In genomic region chr20:11716239-11716944, GRCh38 we compare ENCODE assay signal across 8 cellular contexts.
DNase-seq lines count a peak whose midpoint lies in the region; ATAC-seq and TF ChIP-seq lines count a peak whose summit lies in the region.

No MANE protein-coding gene starts in this region.

- ATAC-seq in left lobe of liver: no peak
- ATAC-seq in HG02885 (IDR thresholded peaks at IDR 0.05; ENCODE audit: poor library complexity, unreplicated experiment): no peak

- DNase-seq in Ammon's horn (ENCODE audit: low spot score) (peak; percentile 17), HT1080 (ENCODE audit: low read depth) (peak; percentile 82), SW480 (ENCODE audit: low spot score) (peak; percentile 49), iPS DF 6.9 (ENCODE audit: low read depth, low spot score) (peak; percentile 52), left lobe of liver (ENCODE audit: low spot score) (no peak), esophagus muscularis mucosa (ENCODE audit: extremely low spot score) (no peak)
- no peak for DNase-seq in CD8-positive, alpha-beta memory T cell

- intact Hi-C loops in esophagus muscularis mucosa (cut with DNase I): no loop called here

- no peaks in the 10 kb centered on the region for H3K4me1 Mint-ChIP-seq in CD8-positive, alpha-beta memory T cell

- H3K27ac Mint-ChIP-seq in CD8-positive, alpha-beta memory T cell: no peak overlapping the region

- H3K36me3 Mint-ChIP-seq in CD8-positive, alpha-beta memory T cell: no peaks in the 10 kb centered on the region

- H3K9me3 ChIP-seq in iPS DF 6.9 (ENCODE audit: control insufficient read depth, insufficient read depth, low read length) (no peaks in the 10 kb centered on the region), esophagus muscularis mucosa (no peaks in the 10 kb centered on the region)
- no peaks in the 10 kb centered on the region for H3K9me3 ChIP-seq in CD8-positive, alpha-beta memory T cell (ENCODE audit: low read length)

- CTCF ChIA-PET in CD8-positive, alpha-beta memory T cell (lab: Charles Lee): no interaction called here

- H3K27me3 Mint-ChIP-seq in CD8-positive, alpha-beta memory T cell: no peaks in the 10 kb centered on the region

- POLR2A ChIA-PET in CD8-positive, alpha-beta memory T cell (lab: Charles Lee): no interaction called here

- peak in 1 of 3 experiments; percentile 15 for TF ChIP-seq CTCF in esophagus muscularis mucosa (IDR thresholded peaks at IDR 0.05)

- H3K9me3 Mint-ChIP-seq in CD8-positive, alpha-beta memory T cell: peaks cover 7 to 11% (median 11%) of the 10 kb centered on the region in 5 donors

- WGBS in iPS DF 6.9 (ENCODE audit: insufficient coverage, insufficient read length): no CpG with 5 or more reads among the region's 4 CpGs
- 58% methylated on average over 4 of the region's 4 CpGs for WGBS in esophagus muscularis mucosa

- H3K27me3 ChIP-seq in iPS DF 6.9 (ENCODE audit: control insufficient read depth, insufficient read depth, low read length) (no peaks in the 10 kb centered on the region), esophagus muscularis mucosa (no peaks in the 10 kb centered on the region)
- H3K27me3 ChIP-seq in CD8-positive, alpha-beta memory T cell (ENCODE audit: insufficient read depth, low read length, poor library complexity, severe bottlenecking): no peaks in the 10 kb centered on the region

- no peak for TF ChIP-seq POLR2A in esophagus muscularis mucosa (IDR thresholded peaks at IDR 0.05; ENCODE audit: low read depth)

- no peak overlapping the region for H3K4me3 Mint-ChIP-seq in CD8-positive, alpha-beta memory T cell

- H3K4me3 ChIP-seq in iPS DF 6.9 (ENCODE audit: low read length): no peak overlapping the region
- no peak overlapping the region for H3K4me3 ChIP-seq in esophagus muscularis mucosa
- H3K4me3 ChIP-seq in CD8-positive, alpha-beta memory T cell (ENCODE audit: low read length): no peak overlapping the region

- TF ChIP-seq EP300 in esophagus muscularis mucosa (IDR thresholded peaks at IDR 0.05): no peak

- no peaks in the 10 kb centered on the region; the same call in 1 of the 2 replicates for H3K4me1 ChIP-seq in iPS DF 6.9 (ENCODE audit: control insufficient read depth, insufficient read depth, low read length)
- peaks cover 0 to 7% (median 5%) of the 10 kb centered on the region in 4 donors for H3K4me1 ChIP-seq in esophagus muscularis mucosa
- no peaks in the 10 kb centered on the region for H3K4me1 ChIP-seq in CD8-positive, alpha-beta memory T cell (ENCODE audit: insufficient read depth, low read length)

- no peak overlapping the region for H3K27ac ChIP-seq in iPS DF 6.9 (ENCODE audit: low read length)
- H3K27ac ChIP-seq in esophagus muscularis mucosa (replicated peaks in 1 of 4): no peak overlapping the region
- no peak overlapping the region for H3K27ac ChIP-seq in CD8-positive, alpha-beta memory T cell (ENCODE audit: low read depth, low read length)

- no peaks in the 10 kb centered on the region for H3K36me3 ChIP-seq in iPS DF 6.9 (ENCODE audit: control insufficient read depth, insufficient read depth, low read length)
- no peaks in the 10 kb centered on the region for H3K36me3 ChIP-seq in esophagus muscularis mucosa
- no peaks in the 10 kb centered on the region for H3K36me3 ChIP-seq in CD8-positive, alpha-beta memory T cell (ENCODE audit: insufficient read depth, low read length)

Comparison
In these comparisons a context has a peak if more than half of its experiments do, and no peak if none do; other contexts are left out.
1. DNase-seq: peak in Ammon's horn (single experiment), HT1080 (single experiment), SW480 (single experiment) and iPS DF 6.9 (single experiment); none in left lobe of liver (single experiment), esophagus muscularis mucosa (single experiment) and CD8-positive, alpha-beta memory T cell (0 of 5).